8 cellular contexts compared by ENCODE assay signal in the genomic region with DNA sequence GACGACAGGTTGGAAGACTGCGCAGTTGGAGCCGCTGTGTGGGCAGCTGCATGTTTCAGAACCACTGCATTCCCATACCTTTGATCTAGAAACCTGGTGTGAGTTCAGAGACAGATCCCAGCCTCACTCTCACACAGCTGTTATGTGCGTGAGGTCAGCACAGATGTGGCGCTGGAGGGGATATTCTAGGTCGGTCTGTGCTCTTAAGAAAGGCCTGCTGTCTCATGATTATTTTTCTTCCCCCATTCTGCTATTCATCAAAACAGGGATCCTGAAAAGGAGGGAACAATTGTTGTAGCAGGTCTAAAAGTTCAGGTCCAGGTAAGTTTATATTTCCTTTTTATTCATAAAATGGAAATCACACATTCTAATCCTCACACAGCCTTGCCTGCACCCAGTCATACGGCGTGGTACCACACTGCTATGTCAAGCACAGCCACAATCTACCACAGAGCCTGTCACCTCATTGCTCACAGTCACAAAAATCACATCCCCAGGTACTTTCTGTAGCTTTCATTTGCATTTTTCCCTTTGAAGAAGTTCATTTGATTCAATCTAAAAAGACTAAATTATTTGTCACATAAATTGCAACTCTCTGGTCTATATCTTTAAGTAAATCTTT. TPM values are rescaled to one million over a fixed set of nuclear protein-coding genes. Genes with fewer than 3 reads are reported as not detected.
DNase-seq lines count a peak whose midpoint lies in the region; ATAC-seq and TF ChIP-seq lines count a peak whose summit lies in the region.

No MANE protein-coding gene starts in this region.

- H3K4me2 ChIP-seq in OCI-LY1 (ENCODE audit: low read length): peak overlapping the region; percentile 93

- H3K4me3 Mint-ChIP-seq in neural crest cell: peak overlapping the region; percentile 91

- peaks cover 19% of the 10 kb centered on the region for H3K36me3 Mint-ChIP-seq in neural crest cell (ENCODE audit: low read depth)

- peaks cover 9% of the 10 kb centered on the region for H3K9me3 Mint-ChIP-seq in neural crest cell

- 0 out of 2 replicates have a peak overlapping the region, but pooled peaks have one; percentile 37 for H2AFZ ChIP-seq in OCI-LY1 (ENCODE audit: low read length)

- TF ChIP-seq CTCF in OCI-LY1 (IDR thresholded peaks at IDR 0.05; ENCODE audit: low read length) (no peak), coronary artery (IDR thresholded peaks at IDR 0.05) (no peak), neural crest cell (conservative IDR thresholded peaks at IDR 0.05) (no peak)

- H3K27me3 Mint-ChIP-seq in neural crest cell (ENCODE audit: low read depth): no peaks in the 10 kb centered on the region

- H3K4me3 ChIP-seq in OCI-LY1 (ENCODE audit: low read depth, low read length, poor library complexity, severe bottlenecking) (peak overlapping the region; percentile 71), coronary artery (peak overlapping the region; percentile 81)

- H3K27me3 ChIP-seq in OCI-LY1 (ENCODE audit: insufficient read depth, low read length): no peaks in the 10 kb centered on the region

- peaks cover 16% of the 10 kb centered on the region for H3K9me3 ChIP-seq in OCI-LY1 (ENCODE audit: low read length)

- peaks cover 19% of the 10 kb centered on the region for H3K4me1 ChIP-seq in OCI-LY1 (ENCODE audit: insufficient read depth, low read length, severe bottlenecking)

- DNase-seq in EL (peak; percentile 19), coronary artery (ENCODE audit: low spot score) (no peak), neural crest cell (ENCODE audit: low read depth, low spot score) (no peak), NCI-H2171 (lab: John Stamatoyannopoulos, UW) (no peak), SK-N-DZ (ENCODE audit: low spot score) (no peak), NCI-H1105 treated with DMSO at 0.1 percent for 48 hours (lab: John Stamatoyannopoulos, UW) (no peak)

- peak overlapping the region; percentile 75 for H3K27ac ChIP-seq in OCI-LY1 (ENCODE audit: low read depth, low read length, poor library complexity, severe bottlenecking)
- H3K27ac ChIP-seq in coronary artery: peak overlapping the region; percentile 71 to 93

- no peaks in the 10 kb centered on the region for H3K9me2 ChIP-seq in OCI-LY1 (ENCODE audit: low read depth, low read length)

- H3K4me1 Mint-ChIP-seq in neural crest cell: peaks cover 30% of the 10 kb centered on the region

- H3K9ac ChIP-seq in OCI-LY1 (ENCODE audit: low read length): peak overlapping the region; percentile 74

- H3F3A ChIP-seq in OCI-LY1 (ENCODE audit: insufficient read depth, low read length): no peaks in the 10 kb centered on the region

- peaks cover 21% of the 10 kb centered on the region for H3K36me3 ChIP-seq in OCI-LY1 (ENCODE audit: insufficient read depth, low read length)

- no peak for ATAC-seq in HG03520 (IDR thresholded peaks at IDR 0.05; ENCODE audit: unreplicated experiment)

- H3K27ac Mint-ChIP-seq in neural crest cell (ENCODE audit: unreplicated experiment): peak overlapping the region; percentile 90

- H3K79me2 ChIP-seq in OCI-LY1 (ENCODE audit: insufficient read depth, low read length): peaks cover 8% of the 10 kb centered on the region

- H4K20me1 ChIP-seq in OCI-LY1 (ENCODE audit: insufficient read depth, low read length): no peaks in the 10 kb centered on the region

RNA-seq across cellular contexts. Expression of a gene that starts 0.8 kb away (rescaled TPM):
- 5.3 and 6.5 TPM in 2 replicates for total RNA-seq in neural crest cell
- polyA plus RNA-seq in SK-N-DZ (2014; cell fraction: cytosol; rRNA removed): 2.2 and 4.3 TPM in 2 replicates
- polyA plus RNA-seq in SK-N-DZ (2014; cell fraction: nucleus; rRNA removed): 2.2 and 2.5 TPM in 2 replicates

RNA-seq across cellular contexts. Expression of a gene that starts 26.7 kb away (rescaled TPM):
- total RNA-seq in neural crest cell: 114 and 118 TPM in 2 replicates
- 221 and 276 TPM in 2 replicates for polyA plus RNA-seq in SK-N-DZ (2014; cell fraction: cytosol; rRNA removed)
- 143 and 167 TPM in 2 replicates for polyA plus RNA-seq in SK-N-DZ (2014; cell fraction: nucleus; rRNA removed)

RNA-seq across cellular contexts. Expression of a gene that starts 58.3 kb away (rescaled TPM):
- total RNA-seq in neural crest cell: 27.3 and 28.5 TPM in 2 replicates
- polyA plus RNA-seq in SK-N-DZ (2014; cell fraction: cytosol; rRNA removed): 10.8 and 31.1 TPM in 2 replicates
- polyA plus RNA-seq in SK-N-DZ (2014; cell fraction: nucleus; rRNA removed): 25.6 and 30.7 TPM in 2 replicates
